In genomic region chr13:40665061-40665753, GRCh38 we compare ENCODE assay signal across 8 cellular contexts. TPM values are rescaled to one million over a fixed set of nuclear protein-coding genes. Genes with fewer than 3 reads are reported as not detected.
DNase-seq lines count a peak whose midpoint lies in the region; ATAC-seq and TF ChIP-seq lines count a peak whose summit lies in the region.

No MANE protein-coding gene starts in this region.

- H3K9me3 ChIP-seq in Caco-2 = no peaks in the 10 kb centered on the region
- H3K9me3 ChIP-seq in PC-3 (ENCODE audit: low read length) = no peaks in the 10 kb centered on the region
- no peaks in the 10 kb centered on the region for H3K9me3 ChIP-seq in psoas muscle

- WGBS in psoas muscle, 3 donors = 0% methylated on average over 56 to 83 of the region's 83 CpGs

- peaks cover 7% of the 10 kb centered on the region for H3K4me1 Mint-ChIP-seq in Caco-2 (ENCODE audit: low read depth, unreplicated experiment)
- peaks cover 46% of the 10 kb centered on the region for H3K4me1 Mint-ChIP-seq in activated naive CD8-positive, alpha-beta T cell treated with anti-CD3 and anti-CD28 coated beads, Interleukin-2, amount 10 ng/mL, durations not matched to agents 7 days and 5 days

- H3K9me3 Mint-ChIP-seq in Caco-2 (ENCODE audit: unreplicated experiment) = no peaks in the 10 kb centered on the region
- H3K9me3 Mint-ChIP-seq in activated naive CD8-positive, alpha-beta T cell treated with anti-CD3 and anti-CD28 coated beads, Interleukin-2, amount 10 ng/mL, durations not matched to agents 7 days and 5 days = no peaks in the 10 kb centered on the region

- H3K4me2 ChIP-seq in PC-3 (ENCODE audit: low read length) = peak overlapping the region; percentile 91

- no peaks in the 10 kb centered on the region for H3K27me3 Mint-ChIP-seq in Caco-2 (ENCODE audit: insufficient read depth, unreplicated experiment)
- no peaks in the 10 kb centered on the region for H3K27me3 Mint-ChIP-seq in activated naive CD8-positive, alpha-beta T cell treated with anti-CD3 and anti-CD28 coated beads, Interleukin-2, amount 10 ng/mL, durations not matched to agents 7 days and 5 days

- H3K4me3 Mint-ChIP-seq in Caco-2 (ENCODE audit: unreplicated experiment) = peak overlapping the region; percentile 92
- peak overlapping the region; percentile 90 for H3K4me3 Mint-ChIP-seq in activated naive CD8-positive, alpha-beta T cell treated with anti-CD3 and anti-CD28 coated beads, Interleukin-2, amount 10 ng/mL, durations not matched to agents 7 days and 5 days

- H3K4me1 ChIP-seq in Caco-2 (peaks cover 7% of the 10 kb centered on the region; the same call in 1 of the 2 replicates), PC-3 (ENCODE audit: insufficient read depth, low read length) (peaks cover 14% of the 10 kb centered on the region), psoas muscle (peaks cover 40% of the 10 kb centered on the region)

- TF ChIP-seq CTCF in Caco-2 (IDR thresholded peaks at IDR 0.05; ENCODE audit: insufficient read depth in 1 of 2, low read depth in 1 of 2, low read length in 1 of 2, severe bottlenecking in 1 of 2, unreplicated experiment in 1 of 2) (no peak), PC-3 (conservative IDR thresholded peaks at IDR 0.05; ENCODE audit: low read depth, low read length) (no peak), psoas muscle (IDR thresholded peaks at IDR 0.05) (no peak)

- intact Hi-C loops in Caco-2 (cut with micrococcal nuclease; ENCODE audit: unreplicated experiment) (loop anchor here (2.0 to 10.0 kb wide), 4 partner anchors 70 to 260 kb away; no protein-coding TSS in a partner anchor), PC-3 (cut with micrococcal nuclease) (loop anchor here (10.0 kb wide), 2 partner anchors 320 to 390 kb away; no protein-coding TSS in a partner anchor), left ventricle myocardium superior (cut with micrococcal nuclease) (no loop called here), psoas muscle (cut with DNase I) (loop anchor here (2.0 to 10.0 kb wide), 6 partner anchors 78 to 473 kb away; no protein-coding TSS in a partner anchor)

- H3K27ac ChIP-seq in PC-3 (ENCODE audit: low read length) = peak overlapping the region; percentile 56
- H3K27ac ChIP-seq in psoas muscle = peak overlapping the region; percentile 99

- peaks cover 3% of the 10 kb centered on the region for H3F3A ChIP-seq in PC-3 (ENCODE audit: low read length, unreplicated experiment)

- H3K36me3 Mint-ChIP-seq in Caco-2 (ENCODE audit: insufficient read depth, unreplicated experiment) = peaks cover 16% of the 10 kb centered on the region
- H3K36me3 Mint-ChIP-seq in activated naive CD8-positive, alpha-beta T cell treated with anti-CD3 and anti-CD28 coated beads, Interleukin-2, amount 10 ng/mL, durations not matched to agents 7 days and 5 days = peaks cover 12% of the 10 kb centered on the region

- H4K20me1 ChIP-seq in PC-3 (ENCODE audit: low read length) = 0 out of 2 replicates have a peak, but pooled peaks cover 5% of the 10 kb centered on the region

- TSS peak; percentile 53 for BruUV-seq in Caco-2 (replicated peaks; lab: Mats Ljungman, UMichigan)
- BruUV-seq in PC-3 (replicated peaks; lab: Mats Ljungman, UMichigan) = no TSS peak

- H3K27me3 ChIP-seq in Caco-2 (replicated peaks; ENCODE audit: control insufficient read depth, insufficient read depth, low read length) (no peaks in the 10 kb centered on the region), PC-3 (ENCODE audit: low read length) (no peaks in the 10 kb centered on the region), psoas muscle (ENCODE audit: insufficient read depth in 3 of 3, low read length in 2 of 3) (no peaks in the 10 kb centered on the region)

- CTCF ChIA-PET in Caco-2 (lab: Charles Lee) = interaction anchor here (0.6 to 1.1 kb wide), 4 partner anchors 129 to 596 kb away, joined by 3 to 5 read pairs (median 3); no protein-coding TSS in a partner anchor
- CTCF ChIA-PET in PC-3 (lab: Charles Lee) = interaction anchor here (0.6 kb wide), 3 partner anchors 125 to 591 kb away, joined by 3 to 5 read pairs (median 4); no protein-coding TSS in a partner anchor

- H3K9ac ChIP-seq in PC-3 (ENCODE audit: low read length) = peak overlapping the region; percentile 69

- no peaks in the 10 kb centered on the region for H3K9me2 ChIP-seq in PC-3 (replicated peaks; ENCODE audit: low read length)

- DNase-seq in Caco-2 (peak; percentile 59 to 69), PC-3 (peak; percentile 26), left ventricle myocardium superior (peak; percentile 66), psoas muscle (peak; percentile 37 to 68), SKM-1 treated with dmso at 0.1 percent for 144 hours (lab: John Stamatoyannopoulos, UW; ENCODE audit: unreplicated experiment) (no peak), dermis blood vessel endothelial cell (no peak)
- peak; percentile 74 for DNase-seq in activated naive CD8-positive, alpha-beta T cell treated with anti-CD3 and anti-CD28 coated beads, Interleukin-2, amount 10 ng/mL, durations not matched to agents 7 days and 5 days

- peak overlapping the region; percentile 76 for H2AFZ ChIP-seq in PC-3 (ENCODE audit: low read length)

- peak overlapping the region; percentile 63 for H3K4me3 ChIP-seq in Caco-2 (ENCODE audit: low read depth, low read length)
- peak overlapping the region; percentile 84 for H3K4me3 ChIP-seq in PC-3 (ENCODE audit: low read length)
- H3K4me3 ChIP-seq in psoas muscle = peak overlapping the region; percentile 95

- ATAC-seq in GM21737 (IDR thresholded peaks at IDR 0.05; ENCODE audit: unreplicated experiment) (peak; percentile 4), PC-3 (peak; percentile 11), left ventricle myocardium superior (peak; percentile 20), psoas muscle (peak in 3 of 4 donors; percentile 0 to 30 (median 3))
- ATAC-seq in activated naive CD8-positive, alpha-beta T cell treated with anti-CD3 and anti-CD28 coated beads, Interleukin-2, amount 10 ng/mL, durations not matched to agents 7 days and 5 days (ENCODE audit: low read depth) = peak; percentile 6

- H3K36me3 ChIP-seq in Caco-2 (ENCODE audit: control insufficient read depth, insufficient read depth, low read length) (no peaks in the 10 kb centered on the region), PC-3 (ENCODE audit: low read depth, low read length) (no peaks in the 10 kb centered on the region), psoas muscle (ENCODE audit: insufficient read depth in 1 of 2, low read depth in 1 of 2) (no peaks in the 10 kb centered on the region)

- H3K27ac Mint-ChIP-seq in Caco-2 (ENCODE audit: unreplicated experiment) = peak overlapping the region; percentile 57
- peak overlapping the region; percentile 92 for H3K27ac Mint-ChIP-seq in activated naive CD8-positive, alpha-beta T cell treated with anti-CD3 and anti-CD28 coated beads, Interleukin-2, amount 10 ng/mL, durations not matched to agents 7 days and 5 days

- H3K79me2 ChIP-seq in PC-3 (ENCODE audit: low read length) = peaks cover 48% of the 10 kb centered on the region

- POLR2A ChIA-PET in Caco-2 (lab: Charles Lee) (interaction anchor here (0.6 to 1.3 kb wide), 6 partner anchors 11 to 263 kb away, joined by 3 to 8 read pairs (median 6); no protein-coding TSS in a partner anchor), PC-3 (lab: Charles Lee; ENCODE audit: unreplicated experiment) (interaction anchor here (0.7 kb wide), 1 partner anchor 59 kb away, joined by 6 read pairs; no protein-coding TSS in a partner anchor)
- POLR2A ChIA-PET in activated naive CD8-positive, alpha-beta T cell treated with anti-CD3 and anti-CD28 coated beads, Interleukin-2, amount 10 ng/mL, durations not matched to agents 7 days and 5 days (lab: Charles Lee) = interaction anchor here (0.8 to 3.6 kb wide), 24 partner anchors 9 to 979 kb away, joined by 3 to 28 read pairs (median 5); no protein-coding TSS in a partner anchor

RNA-seq across cellular contexts. Expression of gene FOXO1, which starts 1.2 kb away (rescaled TPM):
- total RNA-seq in Caco-2 (2022) = 10.4 and 11.4 TPM in 2 replicates
- 2.7 and 3.5 TPM in 2 replicates for total RNA-seq in PC-3 (2014; rRNA removed)
- 10 to 100 TPM; 36.7 to 39.8 TPM for total RNA-seq in activated naive CD8-positive, alpha-beta T cell treated with anti-CD3 and anti-CD28 coated beads, Interleukin-2, amount 10 ng/mL, durations not matched to agents 7 days and 5 days
- total RNA-seq in left ventricle myocardium superior = 14.7 TPM
- total RNA-seq in psoas muscle = 100 to 1,000 TPM in 2 of 4 donors, 10 to 100 TPM in 2; 54.3 to 160 (median 91.1) TPM
- 10 to 100 TPM; 23.8 to 83.2 (median 68.3) TPM for polyA plus RNA-seq in psoas muscle
- total RNA-seq in dermis blood vessel endothelial cell = 35.4 and 60.4 TPM in 2 replicates

Comparison
In these comparisons a context has a peak if more than half of its experiments do, and no peak if none do; other contexts are left out.
1. DNase-seq: peak in Caco-2 (2 of 2), PC-3 (single experiment), activated naive CD8-positive, alpha-beta T cell treated with anti-CD3 and anti-CD28 coated beads, Interleukin-2, amount 10 ng/mL, durations not matched to agents 7 days and 5 days (single experiment), left ventricle myocardium superior (single experiment) and psoas muscle (2 of 2); none in SKM-1 treated with dmso at 0.1 percent for 144 hours (single experiment) and dermis blood vessel endothelial cell (single experiment).
2. Peak in every context shown above with its lines, with median percentiles within 50 percentile points of each other: H3K4me3 ChIP-seq and ATAC-seq.